11 cellular contexts compared by ENCODE assay signal in genomic region chr13:33351324-33351723, GRCh38.
DNase-seq lines count a peak whose midpoint lies in the region; ATAC-seq and TF ChIP-seq lines count a peak whose summit lies in the region.
"Had no signal": no experiment of that assay in that cellular context is flagged by ENCODE, and none has a peak within 500 bp of the region (broad histone marks: within the 10 kb centered on the region; RNA-seq: fewer than 3 reads in every experiment).

No MANE protein-coding gene starts in this region.

- H3K27me3 ChIP-seq in GM23338 (ENCODE audit: insufficient read depth) = peaks cover 31% of the 10 kb centered on the region
- no peaks in the 10 kb centered on the region for H3K27me3 ChIP-seq in skeletal muscle satellite cell (ENCODE audit: control insufficient read depth, insufficient read depth, low read length)
- H3K27me3 ChIP-seq: ovary had no signal

- H3K36me3 ChIP-seq in GM23338 (ENCODE audit: insufficient read depth) (no peaks in the 10 kb centered on the region), skeletal muscle satellite cell (ENCODE audit: insufficient read depth, low read length) (no peaks in the 10 kb centered on the region)
- H3K36me3 ChIP-seq: ovary had no signal

- no peaks in the 10 kb centered on the region for H3K9me3 ChIP-seq in skeletal muscle satellite cell (replicated peaks; ENCODE audit: low read length)
- H3K9me3 ChIP-seq: ovary had no signal

- H3K79me2 ChIP-seq in GM23338 (replicated peaks; ENCODE audit: insufficient read depth) = no peaks in the 10 kb centered on the region

- H3K27ac ChIP-seq in GM23338 (ENCODE audit: low read depth) = no peak overlapping the region

- no peak overlapping the region for H2AFZ ChIP-seq in GM23338

- no peak overlapping the region for H3K27ac Mint-ChIP-seq in GM23338
- H3K27ac Mint-ChIP-seq in activated T-helper 1 cell treated with anti-CD3 and anti-CD28 coated beads, Interleukin-12 subunit alpha, Interleukin-12 subunit beta, Interleukin-2, Interleukin-4 antibody, amounts not matched to agents 30 ng/mL and 10 ng/mL and 1 ng/mL, durations not matched to agents 14 hours and 24 hours and 36 hours = no peak overlapping the region
- H3K27ac Mint-ChIP-seq: H9, IgD-negative memory B cell had no signal

- no peaks in the 10 kb centered on the region for H4K20me1 ChIP-seq in GM23338 (replicated peaks; ENCODE audit: insufficient read depth)

- no peak for TF ChIP-seq CTCF in GM23338 (conservative IDR thresholded peaks at IDR 0.05; ENCODE audit: low read depth in 2 of 2)

- ATAC-seq in GM23338 (no peak), HG03521 (IDR thresholded peaks at IDR 0.05; ENCODE audit: unreplicated experiment) (no peak)

- no peak overlapping the region for H3K4me2 ChIP-seq in GM23338
- peak overlapping the region; percentile 86 for H3K4me2 ChIP-seq in skeletal muscle satellite cell (ENCODE audit: low read length)

- H3K9ac ChIP-seq in skeletal muscle satellite cell (ENCODE audit: low read depth, low read length) = peak overlapping the region; percentile 94

- H3K4me1 Mint-ChIP-seq in GM23338 = peaks cover 6% of the 10 kb centered on the region
- H3K4me1 Mint-ChIP-seq in activated T-helper 1 cell treated with anti-CD3 and anti-CD28 coated beads, Interleukin-12 subunit alpha, Interleukin-12 subunit beta, Interleukin-2, Interleukin-4 antibody, amounts not matched to agents 30 ng/mL and 10 ng/mL and 1 ng/mL, durations not matched to agents 14 hours and 24 hours and 36 hours (ENCODE audit: low read depth) = no peaks in the 10 kb centered on the region

- H3K4me3 Mint-ChIP-seq in GM23338 = peak overlapping the region; percentile 82; the same call in 1 of the 3 replicates
- H3K4me3 Mint-ChIP-seq in activated T-helper 1 cell treated with anti-CD3 and anti-CD28 coated beads, Interleukin-12 subunit alpha, Interleukin-12 subunit beta, Interleukin-2, Interleukin-4 antibody, amounts not matched to agents 30 ng/mL and 10 ng/mL and 1 ng/mL, durations not matched to agents 14 hours and 24 hours and 36 hours = no peak overlapping the region

- DNase-seq in GM23338 (ENCODE audit: low spot score) (no peak), SKM-1 (lab: John Stamatoyannopoulos, UW; ENCODE audit: unreplicated experiment) (peak; percentile 13), fibroblast of the conjunctiva (ENCODE audit: low read depth) (peak; percentile 30), NCI-H526 treated with DMSO at 0.1 percent for 48 hours (lab: John Stamatoyannopoulos, UW) (no peak)
- DNase-seq in activated T-helper 1 cell treated with anti-CD3 and anti-CD28 coated beads, Interleukin-12 subunit alpha, Interleukin-12 subunit beta, Interleukin-2, Interleukin-4 antibody, amounts not matched to agents 30 ng/mL and 10 ng/mL and 1 ng/mL, durations not matched to agents 14 hours and 24 hours and 36 hours (ENCODE audit: low spot score) = no peak
- DNase-seq in NK-92 treated with Interleukin-12 subunit alpha and Interleukin-12 subunit beta, amount 100 ng/mL, for 24 hours (lab: John Stamatoyannopoulos, UW) = no peak
- DNase-seq: H9, ovary had no signal

- H3K36me3 Mint-ChIP-seq in GM23338 (ENCODE audit: low read depth) = no peaks in the 10 kb centered on the region; the same call in 2 of the 3 replicates
- H3K36me3 Mint-ChIP-seq in activated T-helper 1 cell treated with anti-CD3 and anti-CD28 coated beads, Interleukin-12 subunit alpha, Interleukin-12 subunit beta, Interleukin-2, Interleukin-4 antibody, amounts not matched to agents 30 ng/mL and 10 ng/mL and 1 ng/mL, durations not matched to agents 14 hours and 24 hours and 36 hours (ENCODE audit: low read depth) = no peaks in the 10 kb centered on the region
- H3K36me3 Mint-ChIP-seq: IgD-negative memory B cell had no signal

- no peaks in the 10 kb centered on the region; the same call in 2 of the 3 replicates for H3K9me3 Mint-ChIP-seq in GM23338
- H3K9me3 Mint-ChIP-seq in activated T-helper 1 cell treated with anti-CD3 and anti-CD28 coated beads, Interleukin-12 subunit alpha, Interleukin-12 subunit beta, Interleukin-2, Interleukin-4 antibody, amounts not matched to agents 30 ng/mL and 10 ng/mL and 1 ng/mL, durations not matched to agents 14 hours and 24 hours and 36 hours = no peaks in the 10 kb centered on the region
- H3K9me3 Mint-ChIP-seq: IgD-negative memory B cell had no signal

- H3K27me3 Mint-ChIP-seq in GM23338 (ENCODE audit: insufficient read depth, low read depth, poor library complexity) = peaks cover 14% of the 10 kb centered on the region
- peaks cover 48% of the 10 kb centered on the region for H3K27me3 Mint-ChIP-seq in activated T-helper 1 cell treated with anti-CD3 and anti-CD28 coated beads, Interleukin-12 subunit alpha, Interleukin-12 subunit beta, Interleukin-2, Interleukin-4 antibody, amounts not matched to agents 30 ng/mL and 10 ng/mL and 1 ng/mL, durations not matched to agents 14 hours and 24 hours and 36 hours (ENCODE audit: insufficient read depth)

- intact Hi-C loops in activated T-helper 1 cell treated with anti-CD3 and anti-CD28 coated beads, Interleukin-12 subunit alpha, Interleukin-12 subunit beta, Interleukin-2, Interleukin-4 antibody, amounts not matched to agents 30 ng/mL and 10 ng/mL and 1 ng/mL, durations not matched to agents 14 hours and 24 hours and 36 hours (cut with micrococcal nuclease) = no loop called here

- H3K9me2 ChIP-seq in GM23338 (ENCODE audit: insufficient read depth) = peaks cover 3% of the 10 kb centered on the region; the same call in 1 of the 2 replicates

- peaks cover 6% of the 10 kb centered on the region; the same call in 1 of the 2 replicates for H3K4me1 ChIP-seq in GM23338 (ENCODE audit: insufficient read depth)
- H3K4me1 ChIP-seq in skeletal muscle satellite cell (ENCODE audit: control insufficient read depth, insufficient read depth, low read length) = peaks cover 30% of the 10 kb centered on the region

- no peaks in the 10 kb centered on the region for H3F3A ChIP-seq in GM23338 (replicated peaks; ENCODE audit: low read depth)

- no peak overlapping the region for H3K4me3 ChIP-seq in GM23338
- H3K4me3 ChIP-seq in skeletal muscle satellite cell (ENCODE audit: low read length) = peak overlapping the region; percentile 79

TF ChIP-seq in GM23338, 12 proteins besides CTCF, POLR2A, EP300 and RAD21 (continues in another document):
- no peak for TF ChIP-seq REST (IDR thresholded peaks at IDR 0.05; ENCODE audit: unreplicated experiment)
- TF ChIP-seq STAT1 (IDR thresholded peaks at IDR 0.05; ENCODE audit: unreplicated experiment) = no peak
- no peak for TF ChIP-seq EZH2phosphoT487 (IDR thresholded peaks at IDR 0.05; ENCODE audit: unreplicated experiment)
- no peak for TF ChIP-seq ZNF114 (CRISPR knock-in tag; IDR thresholded peaks at IDR 0.05)
- no peak for TF ChIP-seq JUNB (IDR thresholded peaks at IDR 0.05; ENCODE audit: unreplicated experiment)
- no peak for TF ChIP-seq ETS1 (IDR thresholded peaks at IDR 0.05)
- TF ChIP-seq CREB1 (CRISPR knock-in tag; IDR thresholded peaks at IDR 0.05; ENCODE audit: low read depth) = no peak
- TF ChIP-seq EZH2 (IDR thresholded peaks at IDR 0.05; ENCODE audit: low read depth, unreplicated experiment) = no peak
- TF ChIP-seq NANOG (IDR thresholded peaks at IDR 0.05; ENCODE audit: borderline replicate concordance) = no peak

Comparison
In these comparisons a context has a peak if more than half of its experiments do, and no peak if none do; other contexts are left out.
1. DNase-seq: peak in SKM-1 (single experiment) and fibroblast of the conjunctiva (single experiment); none in GM23338 (single experiment), activated T-helper 1 cell treated with anti-CD3 and anti-CD28 coated beads, Interleukin-12 subunit alpha, Interleukin-12 subunit beta, Interleukin-2, Interleukin-4 antibody, amounts not matched to agents 30 ng/mL and 10 ng/mL and 1 ng/mL, durations not matched to agents 14 hours and 24 hours and 36 hours (single experiment), NCI-H526 treated with DMSO at 0.1 percent for 48 hours (single experiment) and NK-92 treated with Interleukin-12 subunit alpha and Interleukin-12 subunit beta, amount 100 ng/mL, for 24 hours (single experiment).